In genomic region chr11:3036419-3036818, GRCh38 we compare ENCODE assay signal across 13 cellular contexts. TPM values are rescaled to one million over a fixed set of nuclear protein-coding genes. Genes with fewer than 3 reads are reported as not detected.
DNase-seq lines count a peak whose midpoint lies in the region; ATAC-seq lines count a peak whose summit lies in the region.
"Had no signal": no experiment of that assay in that cellular context is flagged by ENCODE, and none has a peak within 500 bp of the region (broad histone marks: within the 10 kb centered on the region; RNA-seq: fewer than 3 reads in every experiment).

No MANE protein-coding gene starts in this region.

- ATAC-seq in GM21515 (IDR thresholded peaks at IDR 0.05; ENCODE audit: unreplicated experiment) (peak; percentile 49), naive B cell (ENCODE audit: low read depth in 2 of 2) (peak; percentile 76 to 79), HG02973 (IDR thresholded peaks at IDR 0.05; ENCODE audit: unreplicated experiment) (no peak)
- ATAC-seq: PC-3 had no signal

- H3K27me3 Mint-ChIP-seq in naive B cell: no peaks in the 10 kb centered on the region

- H3K9me3 Mint-ChIP-seq in naive B cell: no peaks in the 10 kb centered on the region

- H3K27ac ChIP-seq in angular gyrus (ENCODE audit: low read depth, low read length): peak overlapping the region; percentile 54
- H3K27ac ChIP-seq: C4-2B had no signal

- H3K4me3 Mint-ChIP-seq in naive B cell: peak overlapping the region in 6 of 8 donors; percentile 2 to 49 (median 26)

- peak; percentile 82 for DNase-seq in CD1c-positive myeloid dendritic cell (ENCODE audit: extremely low spot score)
- DNase-seq in naive B cell: peak; percentile 31
- DNase-seq in central memory CD4-positive, alpha-beta T cell: no peak
- no peak for DNase-seq in DMS153 (lab: John Stamatoyannopoulos, UW)
- no peak for DNase-seq in NCI-H2171 (lab: John Stamatoyannopoulos, UW)
- DNase-seq: GF-D8, HCEC 1CT, MG63, PC-3 had no signal

- peaks cover 20 to 34% (median 27%) of the 10 kb centered on the region in 3 donors for H3K4me1 Mint-ChIP-seq in naive B cell

- peaks cover 0 to 12% of the 10 kb centered on the region in 2 donors for H3K36me3 Mint-ChIP-seq in naive B cell

- peak overlapping the region; percentile 38 to 91 (median 77) for H3K27ac Mint-ChIP-seq in naive B cell

RNA-seq across cellular contexts. Expression of gene CARS1, which starts 20.8 kb away (rescaled TPM):
- 10 to 100 TPM; 18.8 to 32.7 (median 27.2) TPM for polyA plus RNA-seq in naive B cell (ENCODE audit: low read depth in 6 of 6)

RNA-seq across cellular contexts. Expression of gene NAP1L4, which starts 44.3 kb away (rescaled TPM):
- 10 to 100 TPM; 57.8 to 78.2 (median 65.1) TPM for polyA plus RNA-seq in naive B cell (ENCODE audit: low read depth in 6 of 6)

Comparison
In these comparisons a context has a peak if more than half of its experiments do, and no peak if none do; other contexts are left out.
1. DNase-seq: peak in CD1c-positive myeloid dendritic cell (single experiment) and naive B cell (single experiment); none in central memory CD4-positive, alpha-beta T cell (single experiment), DMS153 (single experiment) and NCI-H2171 (single experiment).